8 cellular contexts compared by ENCODE assay signal in genomic region chr4:107036602-107037151, GRCh38. TPM values are rescaled to one million over a fixed set of nuclear protein-coding genes. Genes with fewer than 3 reads are reported as not detected.
DNase-seq lines count a peak whose midpoint lies in the region; ATAC-seq and TF ChIP-seq lines count a peak whose summit lies in the region.

No MANE protein-coding gene starts in this region.

- peaks cover 6% of the 10 kb centered on the region for H3K4me1 ChIP-seq in A673 (ENCODE audit: insufficient read depth, low read length, poor library complexity, severe bottlenecking)
- H3K4me1 ChIP-seq in muscle layer of colon (ENCODE audit: insufficient read depth, low read length): peaks cover 22% of the 10 kb centered on the region

- TSS peak; percentile 63 for BruUV-seq in A673 (replicated peaks; lab: Mats Ljungman, UMichigan)
- no TSS peak for BruUV-seq in MCF 10A (replicated peaks; lab: Mats Ljungman, UMichigan)

- H3K9me3 Mint-ChIP-seq in MCF 10A (ENCODE audit: unreplicated experiment): no peaks in the 10 kb centered on the region

- ATAC-seq in HG02885 (IDR thresholded peaks at IDR 0.05; ENCODE audit: poor library complexity, unreplicated experiment) (no peak), HG02610 (IDR thresholded peaks at IDR 0.05; ENCODE audit: unreplicated experiment) (no peak)

- H3K36me3 ChIP-seq in A673 (ENCODE audit: insufficient read depth, low read length, poor library complexity, severe bottlenecking): no peaks in the 10 kb centered on the region
- H3K36me3 ChIP-seq in muscle layer of colon (ENCODE audit: insufficient read depth, low read length): no peaks in the 10 kb centered on the region

- H3K27me3 Mint-ChIP-seq in MCF 10A (ENCODE audit: insufficient read depth, unreplicated experiment): peaks cover 49% of the 10 kb centered on the region

- CTCF ChIA-PET in A673 (lab: Charles Lee): interaction anchor here (0.6 to 1.6 kb wide), 4 partner anchors 55 to 344 kb away, joined by 5 to 18 read pairs (median 6); no protein-coding TSS in a partner anchor
- CTCF ChIA-PET in MCF 10A (lab: Yijun Ruan, JAX): interaction anchor here (0.7 to 1.5 kb wide), 7 partner anchors 14 to 53 kb away, joined by 3 to 5 read pairs (median 3); no protein-coding TSS in a partner anchor

- H3K9me3 ChIP-seq in A673 (ENCODE audit: low read depth, low read length, poor library complexity, severe bottlenecking) (no peaks in the 10 kb centered on the region), muscle layer of colon (ENCODE audit: low read length) (no peaks in the 10 kb centered on the region)

- H3K9ac ChIP-seq in muscle layer of colon (ENCODE audit: low read length): no peak overlapping the region

- peaks cover 24% of the 10 kb centered on the region for H3K4me1 Mint-ChIP-seq in MCF 10A (ENCODE audit: insufficient read depth, unreplicated experiment)

- TF ChIP-seq CTCF in A673 (conservative IDR thresholded peaks at IDR 0.05; ENCODE audit: low read depth, low read length) (no peak), HFF-Myc (IDR thresholded peaks at IDR 0.05; ENCODE audit: low read depth, low read length, missing control alignments) (no peak), MCF 10A (IDR thresholded peaks at IDR 0.05; ENCODE audit: unreplicated experiment) (no peak)

- no peak overlapping the region for H3K27ac Mint-ChIP-seq in MCF 10A (ENCODE audit: low read depth, unreplicated experiment)

- H3K27ac ChIP-seq in A673 (ENCODE audit: low read depth, low read length, poor library complexity, severe bottlenecking) (peak overlapping the region; percentile 84), muscle layer of colon (ENCODE audit: low read depth, low read length) (no peak overlapping the region)

- H3K4me3 Mint-ChIP-seq in MCF 10A (ENCODE audit: unreplicated experiment): peak overlapping the region; percentile 91

- POLR2A ChIA-PET in A673 (lab: Charles Lee; ENCODE audit: low non-redundant PET): interaction anchor here (0.5 to 1.0 kb wide), 8 partner anchors 10 to 708 kb away, joined by 3 to 11 read pairs (median 4); no protein-coding TSS in a partner anchor
- POLR2A ChIA-PET in MCF 10A (lab: Yijun Ruan, JAX): interaction anchor here (0.7 to 1.4 kb wide), 2 partner anchors 10 to 153 kb away, joined by 3 to 5 read pairs; no protein-coding TSS in a partner anchor

- no peaks in the 10 kb centered on the region for H3K27me3 ChIP-seq in A673 (replicated peaks; ENCODE audit: insufficient read depth, low read depth, low read length, poor library complexity)
- H3K27me3 ChIP-seq in muscle layer of colon (ENCODE audit: control insufficient read depth in 1 of 2, insufficient read depth in 2 of 2, low read length in 2 of 2): peaks cover 10 to 38% of the 10 kb centered on the region in 2 donors

- intact Hi-C loops in A673 (cut with micrococcal nuclease; ENCODE audit: unreplicated experiment): loop anchor here (2.0 to 10.0 kb wide), 7 partner anchors 122 to 698 kb away; no protein-coding TSS in a partner anchor
- intact Hi-C loops in MCF 10A (cut with micrococcal nuclease): loop anchor here (2.0 to 5.0 kb wide), 2 partner anchors 146 to 481 kb away; no protein-coding TSS in a partner anchor

- peak; percentile 70 for DNase-seq in A673 (ENCODE audit: low spot score)
- no peak for DNase-seq in HFF-Myc (ENCODE audit: extremely low read depth, low read depth)
- DNase-seq in MCF 10A (ENCODE audit: unreplicated experiment): peak; percentile 17
- no peak for DNase-seq in NCI-H1436 treated with DMSO at 0.1 percent for 48 hours (lab: John Stamatoyannopoulos, UW)
- DNase-seq in AML-193 (lab: John Stamatoyannopoulos, UW): no peak

- H3K4me3 ChIP-seq in A673 (ENCODE audit: low read depth, low read length, poor library complexity, severe bottlenecking) (peak overlapping the region; percentile 82), HFF-Myc (replicated peaks; ENCODE audit: low read depth, low read length) (peak overlapping the region; percentile 46), muscle layer of colon (ENCODE audit: low read depth in 1 of 2, low read length in 2 of 2) (peak overlapping the region; percentile 50 to 73)

- no peaks in the 10 kb centered on the region for H3K36me3 Mint-ChIP-seq in MCF 10A (ENCODE audit: insufficient read depth, unreplicated experiment)

RNA-seq across cellular contexts. Expression of gene DKK2, which starts 0.6 kb away (rescaled TPM):
- total RNA-seq in A673 (2021) (99.3 and 104 TPM in 2 replicates), MCF 10A (2022) (0.07 and 0.30 TPM in 2 replicates)

Comparison
In these comparisons a context has a peak if more than half of its experiments do, and no peak if none do; other contexts are left out.
1. DNase-seq: peak in A673 (single experiment) and MCF 10A (single experiment); none in HFF-Myc (single experiment), NCI-H1436 treated with DMSO at 0.1 percent for 48 hours (single experiment) and AML-193 (0 of 2).
2. RNA of gene DKK2, which starts 0.6 kb away (total RNA-seq): 99.3 to 104 TPM in A673; 0.07 to 0.30 TPM in MCF 10A; every median in the first group is over 10 times any median in the second.
3. Peak in every context shown above with its lines, with median percentiles within 50 percentile points of each other: H3K4me3 ChIP-seq.